16 cellular contexts compared by ENCODE assay signal in the genomic region with DNA sequence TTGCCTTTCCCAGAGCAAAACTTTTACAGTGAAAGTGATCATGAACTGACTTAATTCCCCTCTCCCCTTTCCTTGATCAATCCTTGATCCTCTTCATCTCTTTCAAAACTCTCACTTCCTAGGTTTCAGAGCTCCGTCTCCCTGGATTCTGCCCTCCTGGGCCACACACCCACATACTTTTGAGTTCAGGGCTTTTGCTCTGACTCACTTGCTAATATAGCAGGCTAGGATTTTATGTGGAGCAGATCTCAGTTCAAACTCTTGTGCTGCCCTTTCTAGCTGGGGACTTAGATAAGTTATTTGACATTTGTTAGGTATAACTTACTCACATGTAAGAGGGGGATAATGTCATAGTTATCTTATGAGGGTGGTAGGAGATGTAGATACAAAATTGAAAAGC.
"Had no signal": no experiment of that assay in that cellular context is flagged by ENCODE, and none has a peak within 500 bp of the region (broad histone marks: within the 10 kb centered on the region; RNA-seq: fewer than 3 reads in every experiment).

No MANE protein-coding gene starts in this region.

- H3K36me3 ChIP-seq: gastroesophageal sphincter, heart left ventricle, neutrophil, pancreas, right lobe of liver, upper lobe of left lung had no signal

- H3K27ac ChIP-seq: gastroesophageal sphincter, heart left ventricle, neutrophil, pancreas, right lobe of liver, testis, upper lobe of left lung had no signal

- H3K4me1 ChIP-seq: gastroesophageal sphincter, pancreas, testis, upper lobe of left lung had no signal

- DNase-seq: activated CD4-positive, alpha-beta T cell treated with anti-CD3 and anti-CD28 coated beads, Interleukin-2, amount 50 U/mL, for 4 hours; activated gamma-delta T cell; activated T-cell treated with anti-CD3 and anti-CD28 coated beads, Interleukin-2, amount 50 U/mL, for 72 hours; caudate nucleus; endodermal cell; erythroblast; heart left ventricle; natural killer cell; pancreas; right lobe of liver; stimulated activated CD4-positive, alpha-beta T cell treated with anti-CD3 and anti-CD28 coated beads, Interleukin-4, amount 100 ng/mL, for 4 hours; testis; upper lobe of left lung had no signal

- H3K4me3 ChIP-seq: gastroesophageal sphincter, heart left ventricle, pancreas, right lobe of liver, testis, upper lobe of left lung had no signal

- H3K9me3 ChIP-seq: gastroesophageal sphincter, heart left ventricle, neutrophil, pancreas, right lobe of liver, testis, upper lobe of left lung had no signal

- ATAC-seq: activated T-cell treated with anti-CD3 and anti-CD28 coated beads, Interleukin-2, amount 50 U/mL, for 72 hours; gastroesophageal sphincter; natural killer cell; pancreas; right lobe of liver; stimulated activated memory B cell treated with anti-CD40 and anti-IgM and Interleukin-4, amounts not matched to agents 10 μg/mL and 1 μg/mL and 100 μg/mL, for 72 hours had no signal

- H3K27me3 ChIP-seq: gastroesophageal sphincter, heart left ventricle, neutrophil, pancreas, right lobe of liver, testis, upper lobe of left lung had no signal
